In genomic region chr9:121821326-121821725, GRCh38 we compare ENCODE assay signal across 19 cellular contexts.
"Had no signal": no experiment of that assay in that cellular context is flagged by ENCODE, and none has a peak within 500 bp of the region (broad histone marks: within the 10 kb centered on the region; RNA-seq: fewer than 3 reads in every experiment).

No MANE protein-coding gene starts in this region.

- H3K4me3 Mint-ChIP-seq: activated naive CD8-positive, alpha-beta T cell treated with anti-CD3 and anti-CD28 coated beads, Interleukin-2, amount 10 ng/mL, durations not matched to agents 7 days and 5 days; stimulated activated memory B cell treated with anti-CD40 and anti-IgM and Interleukin-4, amounts not matched to agents 10 μg/mL and 1 μg/mL and 100 μg/mL, for 72 hours; T-helper 2 cell treated with Interferon-gamma antibody and Interleukin-4, amounts not matched to agents 5 μg/mL and 100 μg/mL, for 36 hours had no signal

- ATAC-seq: gastrocnemius medialis; heart right ventricle; stimulated activated memory B cell treated with anti-CD40 and anti-IgM and Interleukin-4, amounts not matched to agents 10 μg/mL and 1 μg/mL and 100 μg/mL, for 72 hours had no signal

- H3K9me3 ChIP-seq: gastrocnemius medialis, heart right ventricle, left ventricle myocardium inferior, ovary, right lobe of liver, testis, upper lobe of left lung had no signal

- H3K27ac ChIP-seq: heart right ventricle, left ventricle myocardium inferior, ovary, right lobe of liver, testis, upper lobe of left lung had no signal

- H3K36me3 ChIP-seq: gastrocnemius medialis, heart right ventricle, left ventricle myocardium inferior, ovary, right lobe of liver, upper lobe of left lung had no signal

- H3K36me3 Mint-ChIP-seq: activated naive CD8-positive, alpha-beta T cell treated with anti-CD3 and anti-CD28 coated beads, Interleukin-2, amount 10 ng/mL, durations not matched to agents 7 days and 5 days; stimulated activated memory B cell treated with anti-CD40 and anti-IgM and Interleukin-4, amounts not matched to agents 10 μg/mL and 1 μg/mL and 100 μg/mL, for 72 hours had no signal

- DNase-seq: activated CD4-positive, alpha-beta T cell treated with anti-CD3 and anti-CD28 coated beads for 48 hours; activated CD4-positive, CD25-positive, alpha-beta regulatory T cell; activated naive CD4-positive, alpha-beta T cell treated with Interleukin-2 at 50 U/mL for 16 hours; activated naive CD8-positive, alpha-beta T cell treated with anti-CD3 and anti-CD28 coated beads, Interleukin-2, amount 10 ng/mL, durations not matched to agents 7 days and 5 days; amygdala; cortex of kidney; gastrocnemius medialis; heart right ventricle; kidney glomerular epithelial cell; left ventricle myocardium inferior; right lobe of liver; small intestine; stimulated activated CD4-positive, alpha-beta T cell treated with anti-CD3 and anti-CD28 coated beads, Interleukin-15, amount 100 ng/mL, for 24 hours; stimulated activated CD4-positive, alpha-beta T cell treated with anti-CD3 and anti-CD28 coated beads, Interleukin-2, amount 100 ng/mL, for 48 hours; testis; upper lobe of left lung had no signal

- H3K4me1 ChIP-seq: right lobe of liver, testis had no signal

- H3K27ac Mint-ChIP-seq: activated naive CD8-positive, alpha-beta T cell treated with anti-CD3 and anti-CD28 coated beads, Interleukin-2, amount 10 ng/mL, durations not matched to agents 7 days and 5 days; stimulated activated memory B cell treated with anti-CD40 and anti-IgM and Interleukin-4, amounts not matched to agents 10 μg/mL and 1 μg/mL and 100 μg/mL, for 72 hours; T-helper 2 cell treated with Interferon-gamma antibody and Interleukin-4, amounts not matched to agents 5 μg/mL and 100 μg/mL, for 36 hours had no signal

- H3K27me3 ChIP-seq: gastrocnemius medialis, heart right ventricle, ovary, right lobe of liver, testis, upper lobe of left lung had no signal

- H3K4me3 ChIP-seq: gastrocnemius medialis, heart right ventricle, left ventricle myocardium inferior, ovary, right lobe of liver, testis, upper lobe of left lung had no signal

- H3K9me3 Mint-ChIP-seq: activated naive CD8-positive, alpha-beta T cell treated with anti-CD3 and anti-CD28 coated beads, Interleukin-2, amount 10 ng/mL, durations not matched to agents 7 days and 5 days; stimulated activated memory B cell treated with anti-CD40 and anti-IgM and Interleukin-4, amounts not matched to agents 10 μg/mL and 1 μg/mL and 100 μg/mL, for 72 hours; T-helper 2 cell treated with Interferon-gamma antibody and Interleukin-4, amounts not matched to agents 5 μg/mL and 100 μg/mL, for 36 hours had no signal

- H3K4me1 Mint-ChIP-seq: activated naive CD8-positive, alpha-beta T cell treated with anti-CD3 and anti-CD28 coated beads, Interleukin-2, amount 10 ng/mL, durations not matched to agents 7 days and 5 days had no signal
